Comparison of ENCODE assay signal across 19 cellular contexts in genomic region chr7:155530601-155531000, GRCh38. TPM values are rescaled to one million over a fixed set of nuclear protein-coding genes. Genes with fewer than 3 reads are reported as not detected.
DNase-seq lines count a peak whose midpoint lies in the region; ATAC-seq, FAIRE-seq and TF ChIP-seq lines count a peak whose summit lies in the region.
"Had no signal": no experiment of that assay in that cellular context is flagged by ENCODE, and none has a peak within 500 bp of the region (broad histone marks: within the 10 kb centered on the region; RNA-seq: fewer than 3 reads in every experiment).

No MANE protein-coding gene starts in this region.

- FAIRE-seq in GM19239 (lab: Jason Lieb, UNC) = no peak
- FAIRE-seq: A204.1, GM12878, GM18507 had no signal

- H3F3A ChIP-seq in smooth muscle cell (ENCODE audit: low read depth) = no peaks in the 10 kb centered on the region

- 64 to 69% (median 67%) methylated on average over 5 to 6 of the region's 6 CpGs for WGBS in heart left ventricle, 4 donors
- 88% methylated on average over 6 of the region's 6 CpGs for WGBS in smooth muscle cell (ENCODE audit: low lambda C conversion rate)

- no peak for TF ChIP-seq CTCF in heart left ventricle (IDR thresholded peaks at IDR 0.05)
- no peak for TF ChIP-seq CTCF in omental fat pad (IDR thresholded peaks at IDR 0.05)
- TF ChIP-seq CTCF in smooth muscle cell (IDR thresholded peaks at IDR 0.05; ENCODE audit: borderline replicate concordance, insufficient read depth, poor library complexity, severe bottlenecking) = no peak

- ATAC-seq in heart left ventricle = no peak
- ATAC-seq in omental fat pad (ENCODE audit: low FRiP score) = no peak
- ATAC-seq: GM12878 had no signal

- H3K4me3 ChIP-seq in heart left ventricle (no peak overlapping the region), smooth muscle cell (no peak overlapping the region)
- H3K4me3 ChIP-seq: GM12878 had no signal

- H3K27me3 ChIP-seq in heart left ventricle (peaks cover 37 to 98% (median 67%) of the 10 kb centered on the region in 9 donors), smooth muscle cell (ENCODE audit: low read depth) (peaks cover 79% of the 10 kb centered on the region)

- intact Hi-C loops in cardiac septum (cut with DNase I) (no loop called here), heart left ventricle (cut with DNase I) (loop anchor here in 2 of 10 donors (5.0 to 10.0 kb wide), 3 partner anchors 146 to 606 kb away; no protein-coding TSS in a partner anchor)

- H3K36me3 ChIP-seq in heart left ventricle (no peaks in the 10 kb centered on the region), smooth muscle cell (ENCODE audit: low read depth) (no peaks in the 10 kb centered on the region)
- H3K36me3 ChIP-seq: BE2C had no signal

- no peak overlapping the region for H3K9ac ChIP-seq in smooth muscle cell (ENCODE audit: low read depth)

- H3K9me3 ChIP-seq in heart left ventricle = no peaks in the 10 kb centered on the region
- H3K9me3 ChIP-seq in smooth muscle cell (replicated peaks; ENCODE audit: low read depth) = no peaks in the 10 kb centered on the region
- H3K9me3 ChIP-seq: BE2C had no signal

- H3K79me2 ChIP-seq in smooth muscle cell (ENCODE audit: low read depth) = no peaks in the 10 kb centered on the region

- H3K4me2 ChIP-seq in smooth muscle cell = no peak overlapping the region

- no peak for TF ChIP-seq POLR2A in heart left ventricle (IDR thresholded peaks at IDR 0.05)

- no peaks in the 10 kb centered on the region for H4K20me1 ChIP-seq in smooth muscle cell (ENCODE audit: low read depth)

- DNase-seq in cardiac septum (ENCODE audit: low spot score) (peak; percentile 35), heart left ventricle (no peak), mesenteric fat pad (ENCODE audit: low spot score) (peak; percentile 26), omental fat pad (ENCODE audit: low spot score) (peak; percentile 5), smooth muscle cell (lab: John Stamatoyannopoulos, UW; ENCODE audit: unreplicated experiment) (no peak), HuH-7 (ENCODE audit: low spot score) (no peak), GM19239 (ENCODE audit: insufficient read length, low spot score) (no peak)
- DNase-seq: BE2C; CD4-positive, alpha-beta memory T cell; DMS79; GOT3; H9 had no signal

- no peak overlapping the region for H2AFZ ChIP-seq in smooth muscle cell (ENCODE audit: low read depth)

- H3K27ac ChIP-seq in heart left ventricle (no peak overlapping the region), smooth muscle cell (ENCODE audit: low read depth) (no peak overlapping the region)
- H3K27ac ChIP-seq: C4-2B had no signal

- H3K4me1 ChIP-seq in heart left ventricle (peaks cover 0 to 15% (median 9%) of the 10 kb centered on the region in 12 donors), smooth muscle cell (ENCODE audit: low read depth) (no peaks in the 10 kb centered on the region)
- H3K4me1 ChIP-seq: BE2C had no signal

RNA-seq across cellular contexts. Expression of gene CNPY1, which starts 15.8 kb away (rescaled TPM):
- total RNA-seq in cardiac septum (not detected), heart left ventricle (not detected), mesenteric fat pad (not detected), omental fat pad (not detected), smooth muscle cell (0.09 and 1.0 TPM in 2 replicates)
- polyA plus RNA-seq in heart left ventricle (not detected), smooth muscle cell (not detected in 2 replicates)
- total RNA-seq: CD4-positive, alpha-beta memory T cell; G401; GM12878; H9; HT1080 had no signal
- polyA plus RNA-seq: AG04450; CD4-positive, alpha-beta memory T cell; GM12878 had no signal

Comparison
In these comparisons a context has a peak if more than half of its experiments do, and no peak if none do; other contexts are left out.
1. DNase-seq: peak in cardiac septum (single experiment), mesenteric fat pad (single experiment) and omental fat pad (single experiment); none in heart left ventricle (0 of 5), smooth muscle cell (single experiment), HuH-7 (single experiment) and GM19239 (single experiment).